ENCODE assay signal across 8 cellular contexts in genomic region chr6:99823513-99824235, GRCh38.
DNase-seq lines count a peak whose midpoint lies in the region; ATAC-seq and TF ChIP-seq lines count a peak whose summit lies in the region.
"Not testable (repeated sequence)": the region's sequence is repeated elsewhere in the genome, so short reads cannot be mapped to it uniquely, and the experiment has no call there.

No MANE protein-coding gene starts in this region.

- H3K4me1 ChIP-seq in HUES6 (ENCODE audit: control insufficient read depth, insufficient read depth, low read length); SK-N-SH (ENCODE audit: control insufficient read depth in 1 of 2, insufficient read depth in 2 of 2, low read depth in 1 of 2, low read length in 1 of 2); mesodermal cell (ENCODE audit: control insufficient read depth, insufficient read depth, low read length, poor library complexity, severe bottlenecking); smooth muscle cell (ENCODE audit: low read depth): not testable (repeated sequence)

- H3K9me3 ChIP-seq in CD4-positive, alpha-beta T cell (ENCODE audit: control insufficient read depth, low read length); HUES6 (ENCODE audit: control insufficient read depth, insufficient read depth, low read depth, low read length); SK-N-SH; mesodermal cell (ENCODE audit: control insufficient read depth, low read length); smooth muscle cell (replicated peaks; ENCODE audit: low read depth): not testable (repeated sequence)

- peak in 2 of 10 experiments; percentile 5 to 6 for DNase-seq in CD4-positive, alpha-beta T cell
- not testable (repeated sequence) for DNase-seq in SK-N-SH; MCF 10A (ENCODE audit: unreplicated experiment); fibroblast of villous mesenchyme (ENCODE audit: low read depth); smooth muscle cell (lab: John Stamatoyannopoulos, UW; ENCODE audit: unreplicated experiment)
- peak; percentile 8 for DNase-seq in activated T-cell treated with anti-CD3 and anti-CD28 coated beads for 1 hour (ENCODE audit: low read depth)

- H3K79me2 ChIP-seq in SK-N-SH (ENCODE audit: insufficient read depth); smooth muscle cell (ENCODE audit: low read depth): not testable (repeated sequence)

- not testable (repeated sequence) for H3K27ac ChIP-seq in CD4-positive, alpha-beta T cell (ENCODE audit: low read depth, low read length); HUES6 (ENCODE audit: low read depth, low read length); SK-N-SH (ENCODE audit: low read depth in 2 of 2, low read length in 1 of 2); mesodermal cell (ENCODE audit: low read depth, low read length, severe bottlenecking); smooth muscle cell (ENCODE audit: low read depth)

- peak overlapping the region; percentile 58 for H3K4me3 Mint-ChIP-seq in CD4-positive, alpha-beta T cell
- peak overlapping the region; percentile 73 for H3K4me3 Mint-ChIP-seq in MCF 10A (ENCODE audit: unreplicated experiment)

- POLR2A ChIA-PET in CD4-positive, alpha-beta T cell (lab: Charles Lee); SK-N-SH (lab: Yijun Ruan, JAX): not testable (repeated sequence)
- POLR2A ChIA-PET in MCF 10A (lab: Yijun Ruan, JAX) = interaction anchor here (1.2 to 1.6 kb wide), 3 partner anchors 255 to 389 kb away, joined by 3 to 12 read pairs (median 4); partner anchors contain the start of gene CCNC

- not testable (repeated sequence) for H3K9ac ChIP-seq in HUES6 (ENCODE audit: low read length); SK-N-SH; smooth muscle cell (ENCODE audit: low read depth)

- H3K4me1 Mint-ChIP-seq in CD4-positive, alpha-beta T cell (ENCODE audit: low read depth) = not testable (repeated sequence)
- H3K4me1 Mint-ChIP-seq in MCF 10A (ENCODE audit: insufficient read depth, unreplicated experiment) = peaks cover 11% of the 10 kb centered on the region

- not testable (repeated sequence) for H3F3A ChIP-seq in SK-N-SH (replicated peaks; ENCODE audit: insufficient read depth); smooth muscle cell (ENCODE audit: low read depth)

- not testable (repeated sequence) for H3K9me2 ChIP-seq in SK-N-SH

- H3K36me3 Mint-ChIP-seq in CD4-positive, alpha-beta T cell (ENCODE audit: low read depth); MCF 10A (ENCODE audit: insufficient read depth, unreplicated experiment): not testable (repeated sequence)

- peaks cover 11% of the 10 kb centered on the region for H3K27me3 ChIP-seq in CD4-positive, alpha-beta T cell (ENCODE audit: control insufficient read depth, insufficient read depth, low read length)
- H3K27me3 ChIP-seq in HUES6 (ENCODE audit: control insufficient read depth, insufficient read depth, low read length); SK-N-SH (ENCODE audit: insufficient read depth); smooth muscle cell (ENCODE audit: low read depth): not testable (repeated sequence)

- intact Hi-C loops in CD4-positive, alpha-beta T cell (cut with DNase I, micrococcal nuclease) = not testable (repeated sequence)
- intact Hi-C loops in MCF 10A (cut with micrococcal nuclease) = loop anchor here (2.0 kb wide), 3 partner anchors 235 to 493 kb away; no protein-coding TSS in a partner anchor

- H3K27me3 Mint-ChIP-seq in CD4-positive, alpha-beta T cell = peaks cover 40% of the 10 kb centered on the region
- not testable (repeated sequence) for H3K27me3 Mint-ChIP-seq in MCF 10A (ENCODE audit: insufficient read depth, unreplicated experiment)

- TF ChIP-seq CTCF in CD4-positive, alpha-beta T cell (IDR thresholded peaks at IDR 0.05); SK-N-SH (IDR thresholded peaks at IDR 0.05); MCF 10A (IDR thresholded peaks at IDR 0.05; ENCODE audit: unreplicated experiment); fibroblast of villous mesenchyme (IDR thresholded peaks at IDR 0.05; ENCODE audit: insufficient read depth, low read depth, low read length); smooth muscle cell (IDR thresholded peaks at IDR 0.05; ENCODE audit: borderline replicate concordance, insufficient read depth, poor library complexity, severe bottlenecking): not testable (repeated sequence)

- BruUV-seq in MCF 10A (replicated peaks; lab: Mats Ljungman, UMichigan) = not testable (repeated sequence)

- H3K4me3 ChIP-seq in HUES6 (ENCODE audit: low read depth, low read length) = peak overlapping the region; percentile 57
- H3K4me3 ChIP-seq in SK-N-SH (ENCODE audit: low read depth in 2 of 2, low read length in 1 of 2) = peak overlapping the region in 1 of 2 experiments; percentile 49; a peak in 2 of 4 replicates
- H3K4me3 ChIP-seq in fibroblast of villous mesenchyme (ENCODE audit: low read depth, low read length) = peak overlapping the region; percentile 38
- H3K4me3 ChIP-seq in mesodermal cell (ENCODE audit: extremely low read depth, insufficient read depth, low read length, poor library complexity, severe bottlenecking) = peak overlapping the region; percentile 9
- H3K4me3 ChIP-seq in smooth muscle cell = peak overlapping the region; percentile 49

- not testable (repeated sequence) for H3K9me3 Mint-ChIP-seq in CD4-positive, alpha-beta T cell; MCF 10A (ENCODE audit: unreplicated experiment)

- H3K27ac Mint-ChIP-seq in CD4-positive, alpha-beta T cell; MCF 10A (ENCODE audit: low read depth, unreplicated experiment): not testable (repeated sequence)

- TF ChIP-seq RAD21 in SK-N-SH (IDR thresholded peaks at IDR 0.05; ENCODE audit: low read length) = not testable (repeated sequence)

- not testable (repeated sequence) for H3K36me3 ChIP-seq in HUES6 (ENCODE audit: control insufficient read depth, insufficient read depth, low read length); SK-N-SH (replicated peaks in 1 of 2; ENCODE audit: control insufficient read depth in 1 of 2, insufficient read depth in 2 of 2, low read length in 1 of 2); mesodermal cell (ENCODE audit: control insufficient read depth, insufficient read depth, low read length); smooth muscle cell (ENCODE audit: low read depth)

- H4K20me1 ChIP-seq in SK-N-SH (ENCODE audit: insufficient read depth); smooth muscle cell (ENCODE audit: low read depth): not testable (repeated sequence)

- TF ChIP-seq EP300 in SK-N-SH (IDR thresholded peaks at IDR 0.05; ENCODE audit: borderline replicate concordance in 1 of 2, low read depth in 1 of 2, low read length in 1 of 2) = not testable (repeated sequence)

- not testable (repeated sequence) for ATAC-seq in CD4-positive, alpha-beta T cell (ENCODE audit: poor library complexity)

- H3K4me2 ChIP-seq in SK-N-SH (peak overlapping the region; percentile 31; the same call in 1 of the 2 replicates), smooth muscle cell (peak overlapping the region; percentile 83)

- not testable (repeated sequence) for H2AFZ ChIP-seq in SK-N-SH (ENCODE audit: low read depth)
- peak overlapping the region; percentile 9 for H2AFZ ChIP-seq in smooth muscle cell (ENCODE audit: low read depth)

- WGBS in SK-N-SH (ENCODE audit: low lambda C conversion rate) = 2% methylated on average over 7 of the region's 34 CpGs
- WGBS in mesodermal cell (ENCODE audit: insufficient coverage in 2 of 2), 2 experiments = no CpG with 5 or more reads among the region's 34 CpGs
- WGBS in smooth muscle cell (ENCODE audit: low lambda C conversion rate) = 25% methylated on average over 10 of the region's 34 CpGs

- CTCF ChIA-PET in CD4-positive, alpha-beta T cell (lab: Charles Lee) = interaction anchor here (1.6 kb wide), 1 partner anchor 235 kb away, joined by 4 read pairs; no protein-coding TSS in a partner anchor
- CTCF ChIA-PET in SK-N-SH (lab: Yijun Ruan, JAX) (interaction anchor here (1.2 kb wide), 1 partner anchor 389 kb away, joined by 3 read pairs; no protein-coding TSS in a partner anchor), MCF 10A (lab: Yijun Ruan, JAX) (interaction anchor here (0.6 to 3.7 kb wide), 23 partner anchors 9 to 492 kb away, joined by 3 to 27 read pairs (median 4); no protein-coding TSS in a partner anchor)
